Comparison of ENCODE assay signal across 1 cellular context in the genomic region with DNA sequence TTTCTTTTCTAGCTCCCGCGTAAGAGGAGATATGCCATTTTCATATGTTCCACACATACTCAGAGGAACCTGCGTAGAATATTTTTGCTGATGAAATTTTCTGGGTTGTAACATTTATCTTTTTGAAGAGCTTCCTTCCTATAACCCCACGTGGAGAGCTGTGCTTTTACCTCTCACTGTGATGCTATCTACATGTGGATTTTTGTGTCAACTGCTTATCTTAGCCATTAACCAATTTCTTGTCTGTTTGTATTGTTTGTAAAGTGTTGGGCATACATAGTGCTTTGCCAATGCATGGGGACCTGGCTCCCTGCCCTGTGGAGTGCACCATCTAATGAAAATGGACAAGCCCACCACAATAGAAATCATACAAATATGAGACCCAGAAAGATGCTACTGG.
TF ChIP-seq lines count a peak whose summit lies in the region.

No MANE protein-coding gene starts in this region.

TF ChIP-seq in HEK293, 187 proteins besides CTCF, POLR2A, EP300 and RAD21 (continued from another document):
- TF ChIP-seq, protein P1, sequence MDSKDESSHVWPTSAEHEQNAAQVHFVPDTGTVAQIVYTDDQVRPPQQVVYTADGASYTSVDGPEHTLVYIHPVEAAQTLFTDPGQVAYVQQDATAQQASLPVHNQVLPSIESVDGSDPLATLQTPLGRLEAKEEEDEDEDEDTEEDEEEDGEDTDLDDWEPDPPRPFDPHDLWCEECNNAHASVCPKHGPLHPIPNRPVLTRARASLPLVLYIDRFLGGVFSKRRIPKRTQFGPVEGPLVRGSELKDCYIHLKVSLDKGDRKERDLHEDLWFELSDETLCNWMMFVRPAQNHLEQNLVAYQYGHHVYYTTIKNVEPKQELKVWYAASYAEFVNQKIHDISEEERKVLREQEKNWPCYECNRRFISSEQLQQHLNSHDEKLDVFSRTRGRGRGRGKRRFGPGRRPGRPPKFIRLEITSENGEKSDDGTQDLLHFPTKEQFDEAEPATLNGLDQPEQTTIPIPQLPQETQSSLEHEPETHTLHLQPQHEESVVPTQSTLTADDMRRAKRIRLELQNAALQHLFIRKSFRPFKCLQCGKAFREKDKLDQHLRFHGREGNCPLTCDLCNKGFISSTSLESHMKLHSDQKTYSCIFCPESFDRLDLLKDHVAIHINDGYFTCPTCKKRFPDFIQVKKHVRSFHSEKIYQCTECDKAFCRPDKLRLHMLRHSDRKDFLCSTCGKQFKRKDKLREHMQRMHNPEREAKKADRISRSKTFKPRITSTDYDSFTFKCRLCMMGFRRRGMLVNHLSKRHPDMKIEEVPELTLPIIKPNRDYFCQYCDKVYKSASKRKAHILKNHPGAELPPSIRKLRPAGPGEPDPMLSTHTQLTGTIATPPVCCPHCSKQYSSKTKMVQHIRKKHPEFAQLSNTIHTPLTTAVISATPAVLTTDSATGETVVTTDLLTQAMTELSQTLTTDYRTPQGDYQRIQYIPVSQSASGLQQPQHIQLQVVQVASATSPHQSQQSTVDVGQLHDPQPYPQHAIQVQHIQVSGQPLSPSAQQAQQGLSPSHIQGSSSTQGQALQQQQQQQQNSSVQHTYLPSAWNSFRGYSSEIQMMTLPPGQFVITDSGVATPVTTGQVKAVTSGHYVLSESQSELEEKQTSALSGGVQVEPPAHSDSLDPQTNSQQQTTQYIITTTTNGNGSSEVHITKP (tag by site-specific recombination; IDR thresholded peaks at IDR 0.05): peak; percentile 82
- no peak for TF ChIP-seq ZNF24 (tag by site-specific recombination; IDR thresholded peaks at IDR 0.05)
